In the genomic region with DNA sequence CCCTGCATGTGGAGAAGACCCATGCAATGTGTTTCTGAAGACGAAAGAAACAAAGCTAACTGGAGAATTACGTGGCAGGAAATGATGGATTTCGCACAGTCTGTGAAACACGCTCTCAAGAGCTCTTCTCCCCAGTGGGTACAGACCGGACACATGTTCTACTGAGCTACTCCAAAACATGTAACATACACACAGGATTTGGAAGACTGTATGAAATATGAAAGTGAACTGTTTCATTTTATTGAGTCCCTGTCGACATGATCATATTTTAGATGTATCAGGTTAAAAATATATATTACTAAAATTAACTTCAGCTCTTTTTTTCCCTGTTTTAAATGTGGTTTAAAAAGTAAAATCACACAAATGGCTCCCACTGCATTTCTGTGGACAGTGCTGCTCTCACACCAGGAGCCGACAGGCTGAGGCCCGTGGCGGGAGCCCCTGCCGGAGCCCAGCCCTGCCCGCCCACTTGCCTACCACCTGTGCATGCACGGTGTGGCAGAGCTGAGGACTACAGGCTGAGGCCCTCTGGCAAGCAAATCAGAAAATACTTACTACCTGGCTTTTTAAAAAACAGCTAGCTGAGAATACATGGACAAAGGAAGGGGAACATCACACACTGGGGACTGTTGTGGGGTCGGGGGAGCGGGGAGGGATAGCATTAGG, we compare ENCODE assay signal across 19 cellular contexts. TPM values are rescaled to one million over a fixed set of nuclear protein-coding genes. Genes with fewer than 3 reads are reported as not detected.
A peak's percentile ranks its signal among the peaks of the same experiment; 100 is the strongest.
DNase-seq lines count a peak whose midpoint lies in the region; ATAC-seq and TF ChIP-seq lines count a peak whose summit lies in the region.
"Had no signal": no experiment of that assay in that cellular context is flagged by ENCODE, and none has a peak within 500 bp of the region (broad histone marks: within the 10 kb centered on the region; RNA-seq: fewer than 3 reads in every experiment).

No MANE protein-coding gene starts in this region.

- 87 to 94% (median 91%) methylated on average over 14 of the region's 14 CpGs for WGBS in spleen, 5 donors

- no peak for TF ChIP-seq POLR2A in spleen (IDR thresholded peaks at IDR 0.05)

- TF ChIP-seq CTCF in left ventricle myocardium inferior (IDR thresholded peaks at IDR 0.05; ENCODE audit: borderline replicate concordance) (no peak), RWPE2 (IDR thresholded peaks at IDR 0.05; ENCODE audit: poor library complexity, severe bottlenecking) (no peak), spleen (IDR thresholded peaks at IDR 0.05 in 8 of 11, conservative IDR thresholded peaks at IDR 0.05 in 3 of 11) (no peak)

- no peak for DNase-seq in left ventricle myocardium superior
- DNase-seq in left ventricle myocardium inferior, result no peak
- DNase-seq in RWPE2 (ENCODE audit: low spot score), result peak; percentile 34
- peak; percentile 45 for DNase-seq in mesenteric fat pad (ENCODE audit: low spot score)
- peak; percentile 44 for DNase-seq in spleen
- DNase-seq in H7, result no peak
- DNase-seq in GM19238 (ENCODE audit: insufficient read length, low spot score), result no peak
- DNase-seq: CD4-positive, CD25-positive, alpha-beta regulatory T cell; DMS79; Kasumi-1; NCI-H1694 treated with DMSO at 0.1 percent for 48 hours; NCI-H2081 treated with DMSO at 0.1 percent for 48 hours; NCI-H2171 treated with DMSO at 0.1 percent for 48 hours; NCI-H524 treated with DMSO at 0.1 percent for 48 hours; NCI-H82; SIG-M5; SK-N-SH had no signal

- intact Hi-C loops in left ventricle myocardium superior (cut with micrococcal nuclease) (no loop called here), left ventricle myocardium inferior (cut with micrococcal nuclease) (no loop called here), spleen (cut with DNase I; ENCODE audit: low total_unique reads) (no loop called here)

- peaks cover 31% of the 10 kb centered on the region for H3K27me3 ChIP-seq in left ventricle myocardium inferior (ENCODE audit: low read depth)
- H3K27me3 ChIP-seq in RWPE2 (ENCODE audit: insufficient read depth, poor library complexity, severe bottlenecking), result no peaks in the 10 kb centered on the region
- H3K27me3 ChIP-seq in spleen (replicated peaks in 1 of 7), result peaks cover 0 to 36% (median 0%) of the 10 kb centered on the region in 7 donors
- no peaks in the 10 kb centered on the region for H3K27me3 ChIP-seq in H7 (ENCODE audit: control insufficient read depth, insufficient read depth, low read length)

- no peaks in the 10 kb centered on the region for H3K9me3 ChIP-seq in left ventricle myocardium inferior (replicated peaks)
- H3K9me3 ChIP-seq in RWPE2 (ENCODE audit: severe bottlenecking), result no peaks in the 10 kb centered on the region
- no peaks in the 10 kb centered on the region for H3K9me3 ChIP-seq in spleen
- H3K9me3 ChIP-seq: HAP-1, SK-N-SH had no signal

- H3K4me3 ChIP-seq in left ventricle myocardium inferior (no peak overlapping the region), RWPE2 (ENCODE audit: severe bottlenecking) (no peak overlapping the region), spleen (no peak overlapping the region), H7 (ENCODE audit: insufficient read depth, low read depth, low read length) (no peak overlapping the region)
- H3K4me3 ChIP-seq: HAP-1 had no signal

- H3K4me1 ChIP-seq in left ventricle myocardium inferior (peaks cover 37% of the 10 kb centered on the region), RWPE2 (ENCODE audit: insufficient read depth, poor library complexity, severe bottlenecking) (no peaks in the 10 kb centered on the region), spleen (peaks cover 0 to 41% (median 12%) of the 10 kb centered on the region in 6 donors)
- H3K4me1 ChIP-seq: HAP-1 had no signal

- ATAC-seq in left ventricle myocardium superior (peak; percentile 41), RWPE2 (ENCODE audit: low read depth) (no peak), HG03460 (IDR thresholded peaks at IDR 0.05; ENCODE audit: unreplicated experiment) (no peak)

- H3K36me3 ChIP-seq in left ventricle myocardium inferior, result no peaks in the 10 kb centered on the region
- H3K36me3 ChIP-seq in RWPE2 (ENCODE audit: low read depth), result no peaks in the 10 kb centered on the region
- no peaks in the 10 kb centered on the region for H3K36me3 ChIP-seq in spleen
- no peaks in the 10 kb centered on the region for H3K36me3 ChIP-seq in H7 (replicated peaks; ENCODE audit: control insufficient read depth, insufficient read depth, low read length)
- H3K36me3 ChIP-seq: HAP-1 had no signal

- H3K27ac ChIP-seq in left ventricle myocardium inferior (replicated peaks) (no peak overlapping the region), RWPE2 (ENCODE audit: poor library complexity, severe bottlenecking) (no peak overlapping the region), spleen (no peak overlapping the region)

RNA-seq across cellular contexts. Expression of gene NXT1, which starts 58.9 kb away (rescaled TPM):
- total RNA-seq in left ventricle myocardium superior (6.0 TPM), left ventricle myocardium inferior (7.3 TPM), mesenteric fat pad (18.8 TPM), spleen (10 to 100 TPM; 14.6 to 35.8 (median 22.6) TPM)
- polyA plus RNA-seq in spleen, result 10 to 100 TPM; 19.7 to 37.4 (median 33.5) TPM
- total RNA-seq in H7 (2014; rRNA removed; shearing (Covaris generic)), result 38.4 and 54.7 TPM in 2 replicates

Comparison
In these comparisons a context has a peak if more than half of its experiments do, and no peak if none do; other contexts are left out.
1. DNase-seq: peak in RWPE2 (single experiment), mesenteric fat pad (single experiment) and spleen (single experiment); none in left ventricle myocardium superior (single experiment), left ventricle myocardium inferior (single experiment), H7 (single experiment) and GM19238 (single experiment).